In the genomic region with DNA sequence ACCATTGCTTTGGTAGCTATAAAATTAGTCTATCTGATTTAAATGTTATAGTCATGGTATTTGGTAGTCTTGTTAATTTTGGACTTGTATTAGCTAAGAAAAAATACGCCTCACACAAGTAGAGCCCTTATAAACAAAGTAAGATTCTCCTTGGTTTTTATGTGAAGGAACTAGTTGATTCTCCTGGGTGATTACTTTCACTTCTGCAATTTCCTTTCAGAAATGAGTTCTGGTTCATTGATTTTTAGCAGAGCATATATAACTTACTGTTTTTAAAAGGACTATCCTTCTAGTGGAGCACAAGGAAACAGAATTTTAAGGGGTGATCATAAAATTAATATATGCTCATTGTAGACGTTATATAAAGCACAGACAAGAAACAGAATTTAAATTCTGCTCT, we compare ENCODE assay signal across 15 cellular contexts.
DNase-seq lines count a peak whose midpoint lies in the region; ATAC-seq, FAIRE-seq and TF ChIP-seq lines count a peak whose summit lies in the region.
"Had no signal": no experiment of that assay in that cellular context is flagged by ENCODE, and none has a peak within 500 bp of the region (broad histone marks: within the 10 kb centered on the region; RNA-seq: fewer than 3 reads in every experiment).

No MANE protein-coding gene starts in this region.

- no peak for TF ChIP-seq POLR2A in GM18505 (IDR thresholded peaks at IDR 0.05; ENCODE audit: borderline replicate concordance, extremely low read depth, insufficient read depth, insufficient read length)
- no peak for TF ChIP-seq POLR2A in erythroblast (IDR thresholded peaks at IDR 0.05; ENCODE audit: low read length)

- FAIRE-seq in D721Med (lab: Jason Lieb, UNC): no peak
- FAIRE-seq: bronchial epithelial cell had no signal

- peak; percentile 19 for DNase-seq in SKM-1 treated with dmso at 0.1 percent for 144 hours (lab: John Stamatoyannopoulos, UW; ENCODE audit: unreplicated experiment)
- DNase-seq in OCI-M2 (lab: John Stamatoyannopoulos, UW; ENCODE audit: unreplicated experiment): no peak
- DNase-seq in stimulated activated CD4-positive, alpha-beta T cell treated with anti-CD3 and anti-CD28 coated beads, Interleukin-15, amount 100 ng/mL, for 24 hours: no peak
- DNase-seq in erythroblast (lab: John Stamatoyannopoulos, UW): no peak
- DNase-seq in D721Med (ENCODE audit: insufficient read length, low spot score): no peak
- DNase-seq: activated CD4-positive, CD25-positive, alpha-beta regulatory T cell; CD4-positive, alpha-beta memory T cell; NCI-H446 treated with DMSO at 0.1 percent for 48 hours; psoas muscle; SJCRH30 had no signal

- ATAC-seq in GM18505 (IDR thresholded peaks at IDR 0.05; ENCODE audit: unreplicated experiment) (peak; percentile 93), GM21390 (IDR thresholded peaks at IDR 0.05; ENCODE audit: unreplicated experiment) (peak; percentile 72), HG03196 (IDR thresholded peaks at IDR 0.05; ENCODE audit: unreplicated experiment) (peak; percentile 76)
- ATAC-seq: activated T-helper 17 cell treated with anti-CD3 and anti-CD28 coated beads, Interleukin-2, amount 50 U/mL, for 72 hours; psoas muscle had no signal

- TF ChIP-seq CTCF in D721Med (IDR thresholded peaks at IDR 0.05; ENCODE audit: insufficient read depth, missing control alignments): no peak
